In genomic region chr10:28991738-28992270, GRCh38 we compare ENCODE assay signal across 8 cellular contexts.
A peak's percentile ranks its signal among the peaks of the same experiment; 100 is the strongest.
DNase-seq lines count a peak whose midpoint lies in the region; ATAC-seq and TF ChIP-seq lines count a peak whose summit lies in the region.

No MANE protein-coding gene starts in this region.

- POLR2A ChIA-PET in Caco-2 (lab: Charles Lee) = interaction anchor here (0.6 to 0.7 kb wide), 2 partner anchors 119 to 177 kb away, joined by 3 to 4 read pairs; no protein-coding TSS in a partner anchor
- POLR2A ChIA-PET in HEK293 (lab: Yijun Ruan, JAX) = interaction anchor here (1.3 kb wide), 1 partner anchor 152 kb away, joined by 4 read pairs; no protein-coding TSS in a partner anchor

- H3K9me3 Mint-ChIP-seq in Caco-2 (ENCODE audit: unreplicated experiment) = peaks cover 10% of the 10 kb centered on the region
- peaks cover 0 to 15% (median 0%) of the 10 kb centered on the region in 5 experiments for H3K9me3 Mint-ChIP-seq in brain
- H3K9me3 Mint-ChIP-seq in stimulated activated naive CD8-positive, alpha-beta T cell treated with anti-CD3 and anti-CD28 coated beads, Interleukin-15, amount 100 ng/mL, for 72 hours = no peaks in the 10 kb centered on the region

- peaks cover 7% of the 10 kb centered on the region; the same call in 1 of the 2 replicates for H3K9me3 ChIP-seq in Caco-2
- no peaks in the 10 kb centered on the region for H3K9me3 ChIP-seq in HEK293 (ENCODE audit: control insufficient read depth, insufficient read depth, low read depth, low read length)

- ATAC-seq in left lobe of liver = peak; percentile 98
- ATAC-seq in stimulated activated naive CD8-positive, alpha-beta T cell treated with anti-CD3 and anti-CD28 coated beads, Interleukin-15, amount 100 ng/mL, for 72 hours = peak; percentile 68
- ATAC-seq in HG03460 (IDR thresholded peaks at IDR 0.05; ENCODE audit: unreplicated experiment) = no peak
- no peak for ATAC-seq in HG03039 (IDR thresholded peaks at IDR 0.05; ENCODE audit: unreplicated experiment)

- TF ChIP-seq CTCF in Caco-2 (IDR thresholded peaks at IDR 0.05; ENCODE audit: insufficient read depth in 1 of 2, low read depth in 1 of 2, low read length in 1 of 2, severe bottlenecking in 1 of 2, unreplicated experiment in 1 of 2) = peak; percentile 95 to 96
- TF ChIP-seq CTCF in HEK293 (tag by site-specific recombination; IDR thresholded peaks at IDR 0.05) = no peak; the same call in 1 of the 2 replicates
- peak; percentile 60 to 71 for TF ChIP-seq CTCF in brain (conservative IDR thresholded peaks at IDR 0.05)

- intact Hi-C loops in Caco-2 (cut with micrococcal nuclease; ENCODE audit: unreplicated experiment) = loop anchor here (1.0 to 10.0 kb wide), 11 partner anchors 43 to 328 kb away; partner anchors contain the start of gene BAMBI

- H3K4me1 ChIP-seq in Caco-2 (peaks cover 29% of the 10 kb centered on the region), HEK293 (ENCODE audit: control insufficient read depth, insufficient read depth, low read length) (no peaks in the 10 kb centered on the region)

- H3K27me3 Mint-ChIP-seq in Caco-2 (ENCODE audit: insufficient read depth, unreplicated experiment) = no peaks in the 10 kb centered on the region
- peaks cover 27% of the 10 kb centered on the region for H3K27me3 Mint-ChIP-seq in brain
- peaks cover 31% of the 10 kb centered on the region for H3K27me3 Mint-ChIP-seq in stimulated activated naive CD8-positive, alpha-beta T cell treated with anti-CD3 and anti-CD28 coated beads, Interleukin-15, amount 100 ng/mL, for 72 hours

- H3K4me3 ChIP-seq in Caco-2 (ENCODE audit: low read depth, low read length) (no peak overlapping the region), HEK293 (ENCODE audit: low read depth, low read length) (no peak overlapping the region)

- H3K27ac Mint-ChIP-seq in Caco-2 (ENCODE audit: unreplicated experiment) (peak overlapping the region; percentile 91), brain (no peak overlapping the region)
- no peak overlapping the region for H3K27ac Mint-ChIP-seq in stimulated activated naive CD8-positive, alpha-beta T cell treated with anti-CD3 and anti-CD28 coated beads, Interleukin-15, amount 100 ng/mL, for 72 hours

- H3K36me3 ChIP-seq in Caco-2 (ENCODE audit: control insufficient read depth, insufficient read depth, low read length) (no peaks in the 10 kb centered on the region), HEK293 (ENCODE audit: control insufficient read depth in 2 of 2, insufficient read depth in 1 of 2, low read length in 2 of 2) (no peaks in the 10 kb centered on the region)

- H3K4me1 Mint-ChIP-seq in Caco-2 (ENCODE audit: low read depth, unreplicated experiment) (peaks cover 32% of the 10 kb centered on the region), brain (no peaks in the 10 kb centered on the region)
- H3K4me1 Mint-ChIP-seq in stimulated activated naive CD8-positive, alpha-beta T cell treated with anti-CD3 and anti-CD28 coated beads, Interleukin-15, amount 100 ng/mL, for 72 hours = no peaks in the 10 kb centered on the region

- H3K36me3 Mint-ChIP-seq in Caco-2 (ENCODE audit: insufficient read depth, unreplicated experiment) (peaks cover 6% of the 10 kb centered on the region), brain (no peaks in the 10 kb centered on the region)

- H3K4me3 Mint-ChIP-seq in Caco-2 (ENCODE audit: unreplicated experiment) (no peak overlapping the region), brain (no peak overlapping the region)
- H3K4me3 Mint-ChIP-seq in stimulated activated naive CD8-positive, alpha-beta T cell treated with anti-CD3 and anti-CD28 coated beads, Interleukin-15, amount 100 ng/mL, for 72 hours = no peak overlapping the region

- no peaks in the 10 kb centered on the region for H3K27me3 ChIP-seq in Caco-2 (replicated peaks; ENCODE audit: control insufficient read depth, insufficient read depth, low read length)

- DNase-seq in Caco-2 = peak; percentile 82 to 90
- peak; percentile 34 for DNase-seq in RPMI8226
- DNase-seq in left lobe of liver (ENCODE audit: low spot score) = peak; percentile 68
- peak; percentile 25 to 34 for DNase-seq in stimulated activated naive CD8-positive, alpha-beta T cell treated with anti-CD3 and anti-CD28 coated beads, Interleukin-15, amount 100 ng/mL, for 72 hours

- no TSS peak for BruUV-seq in Caco-2 (replicated peaks; lab: Mats Ljungman, UMichigan)

- CTCF ChIA-PET in Caco-2 (lab: Charles Lee) (interaction anchor here (0.6 to 2.7 kb wide), 20 partner anchors 10 to 363 kb away, joined by 3 to 36 read pairs (median 4); partner anchors contain the start of gene BAMBI), HEK293 (lab: Yijun Ruan, JAX) (interaction anchor here (0.6 to 2.2 kb wide), 31 partner anchors 20 to 363 kb away, joined by 3 to 43 read pairs (median 3); no protein-coding TSS in a partner anchor)

- no peak overlapping the region for H3K27ac ChIP-seq in HEK293 (ENCODE audit: extremely low read depth, low read depth, low read length)

TF ChIP-seq in HEK293, 187 proteins besides CTCF, POLR2A, EP300 and RAD21 (continues in another document):
- TF ChIP-seq ZNF610 (tag by site-specific recombination; IDR thresholded peaks at IDR 0.05; ENCODE audit: borderline replicate concordance) (0 out of 2 replicates have a peak, but pooled peaks have one; percentile 13), KLF8 (tag by site-specific recombination; IDR thresholded peaks at IDR 0.05) (peak; percentile 42; the same call in 1 of the 2 replicates), GFI1B (tag by site-specific recombination; IDR thresholded peaks at IDR 0.05) (no peak), KLF1 (tag by site-specific recombination; IDR thresholded peaks at IDR 0.05) (peak; percentile 28; the same call in 1 of the 2 replicates), OSR2 (tag by site-specific recombination; IDR thresholded peaks at IDR 0.05) (no peak), ZNF302 (tag by site-specific recombination; IDR thresholded peaks at IDR 0.05; ENCODE audit: low read depth) (no peak), ZNF654 (tag by site-specific recombination; IDR thresholded peaks at IDR 0.05; ENCODE audit: low read depth) (peak; percentile 84), ZEB2 (tag by site-specific recombination; IDR thresholded peaks at IDR 0.05) (peak; percentile 65; the same call in 1 of the 2 replicates), ZNF24 (tag by site-specific recombination; IDR thresholded peaks at IDR 0.05) (peak; percentile 71; the same call in 1 of the 2 replicates), ZNF501 (tag by site-specific recombination; IDR thresholded peaks at IDR 0.05) (0 out of 2 replicates have a peak, but pooled peaks have one; percentile 29), ZNF529 (tag by site-specific recombination; IDR thresholded peaks at IDR 0.05; ENCODE audit: insufficient replicate concordance) (no peak), PRDM10 (tag by site-specific recombination; IDR thresholded peaks at IDR 0.05) (peak; percentile 75), EGR2 (tag by site-specific recombination; IDR thresholded peaks at IDR 0.05; ENCODE audit: low read depth) (no peak)
- TF ChIP-seq, protein P1, sequence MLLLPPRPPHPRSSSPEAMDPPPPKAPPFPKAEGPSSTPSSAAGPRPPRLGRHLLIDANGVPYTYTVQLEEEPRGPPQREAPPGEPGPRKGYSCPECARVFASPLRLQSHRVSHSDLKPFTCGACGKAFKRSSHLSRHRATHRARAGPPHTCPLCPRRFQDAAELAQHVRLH (tag by site-specific recombination; IDR thresholded peaks at IDR 0.05) = 0 out of 2 replicates have a peak, but pooled peaks have one; percentile 50
- TF ChIP-seq, protein P2, sequence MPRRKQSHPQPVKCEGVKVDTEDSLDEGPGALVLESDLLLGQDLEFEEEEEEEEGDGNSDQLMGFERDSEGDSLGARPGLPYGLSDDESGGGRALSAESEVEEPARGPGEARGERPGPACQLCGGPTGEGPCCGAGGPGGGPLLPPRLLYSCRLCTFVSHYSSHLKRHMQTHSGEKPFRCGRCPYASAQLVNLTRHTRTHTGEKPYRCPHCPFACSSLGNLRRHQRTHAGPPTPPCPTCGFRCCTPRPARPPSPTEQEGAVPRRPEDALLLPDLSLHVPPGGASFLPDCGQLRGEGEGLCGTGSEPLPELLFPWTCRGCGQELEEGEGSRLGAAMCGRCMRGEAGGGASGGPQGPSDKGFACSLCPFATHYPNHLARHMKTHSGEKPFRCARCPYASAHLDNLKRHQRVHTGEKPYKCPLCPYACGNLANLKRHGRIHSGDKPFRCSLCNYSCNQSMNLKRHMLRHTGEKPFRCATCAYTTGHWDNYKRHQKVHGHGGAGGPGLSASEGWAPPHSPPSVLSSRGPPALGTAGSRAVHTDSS (tag by site-specific recombination; IDR thresholded peaks at IDR 0.05) = 0 out of 2 replicates have a peak, but pooled peaks have one; percentile 30

Comparison
In these comparisons a context has a peak if more than half of its experiments do, and no peak if none do; other contexts are left out.
1. DNase-seq: peak in every context shown above with its lines; median percentile 86 in Caco-2; 68 in left lobe of liver; 34 in RPMI8226; 30 in stimulated activated naive CD8-positive, alpha-beta T cell treated with anti-CD3 and anti-CD28 coated beads, Interleukin-15, amount 100 ng/mL, for 72 hours.
2. ATAC-seq: peak in left lobe of liver (single experiment) and stimulated activated naive CD8-positive, alpha-beta T cell treated with anti-CD3 and anti-CD28 coated beads, Interleukin-15, amount 100 ng/mL, for 72 hours (single experiment); none in HG03460 (single experiment) and HG03039 (single experiment).